Comparison of ENCODE assay signal across 9 cellular contexts in the genomic region with DNA sequence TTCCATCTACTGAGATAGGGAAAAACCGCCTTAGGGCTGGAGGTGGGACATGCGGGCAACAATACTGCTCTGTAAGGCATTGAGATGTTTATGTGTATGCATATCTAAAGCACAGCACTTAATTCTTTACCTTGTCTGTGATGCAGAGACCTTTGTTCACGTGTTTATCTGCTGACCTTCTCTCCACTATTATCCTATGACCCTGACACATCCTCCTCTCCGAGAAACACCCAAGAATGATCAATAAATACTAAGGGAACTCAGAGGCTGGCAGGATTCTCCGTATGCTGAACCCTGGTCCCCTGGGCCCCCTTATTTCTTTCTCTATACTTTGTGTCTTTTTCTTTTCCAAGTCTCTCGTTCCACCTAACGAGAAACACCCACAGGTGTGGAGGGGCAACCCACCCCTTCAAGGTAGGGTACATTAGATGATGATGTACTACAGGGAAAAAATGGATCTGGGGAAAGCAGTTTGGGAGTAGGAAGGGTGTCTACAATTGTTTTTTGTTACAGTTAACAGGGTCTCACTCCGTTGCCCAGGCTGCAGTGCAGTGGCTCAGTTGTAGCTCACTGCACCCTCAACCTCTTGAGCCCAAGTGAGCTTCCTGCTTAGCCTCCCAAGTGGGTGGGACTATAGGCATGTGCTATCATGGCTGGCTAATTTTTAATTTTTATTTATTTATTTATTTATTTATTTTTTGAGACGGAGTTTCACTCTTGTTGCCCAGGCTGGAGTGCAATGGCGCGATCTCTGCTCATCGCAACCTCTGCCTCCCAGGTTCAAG. TPM values are rescaled to one million over a fixed set of nuclear protein-coding genes. Genes with fewer than 3 reads are reported as not detected.
DNase-seq lines count a peak whose midpoint lies in the region; ATAC-seq, FAIRE-seq and TF ChIP-seq lines count a peak whose summit lies in the region.
"Not testable (repeated sequence)": the region's sequence is repeated elsewhere in the genome, so short reads cannot be mapped to it uniquely, and the experiment has no call there.
"Had no signal": no experiment of that assay in that cellular context is flagged by ENCODE, and none has a peak within 500 bp of the region (broad histone marks: within the 10 kb centered on the region; RNA-seq: fewer than 3 reads in every experiment).

No MANE protein-coding gene starts in this region.

- H3K9me2 ChIP-seq in hepatocyte (replicated peaks; ENCODE audit: insufficient read depth) = not testable (repeated sequence)

- H3K9me3 ChIP-seq in HAP-1; Peyer's patch; K562 (replicated peaks; ENCODE audit: control insufficient read depth, insufficient read depth, low read depth, low read length); hepatocyte (ENCODE audit: low read depth); kidney (ENCODE audit: control insufficient read depth in 1 of 2, low read length in 2 of 2): not testable (repeated sequence)

- H3K36me3 Mint-ChIP-seq in mesothelial cell of epicardium = not testable (repeated sequence)

- H3K27ac ChIP-seq in 22Rv1 (peak overlapping the region; percentile 82), Peyer's patch (peak overlapping the region in 3 of 4 donors; percentile 49 to 81 (median 73)), hepatocyte (peak overlapping the region; percentile 97), kidney (ENCODE audit: low read depth in 2 of 2, low read length in 2 of 2) (peak overlapping the region in 1 of 2 donors; percentile 17)
- not testable (repeated sequence) for H3K27ac ChIP-seq in K562 (ENCODE audit: extremely low read depth, low read depth, low read length)

- H3K4me1 Mint-ChIP-seq in mesothelial cell of epicardium = peaks cover 24% of the 10 kb centered on the region

- H3K9me3 Mint-ChIP-seq in mesothelial cell of epicardium = peaks cover 15% of the 10 kb centered on the region

- not testable (repeated sequence) for FAIRE-seq in K562 (lab: Jason Lieb, UNC); kidney (lab: Jason Lieb, UNC)

- H4K20me1 ChIP-seq in K562 (replicated peaks; ENCODE audit: control insufficient read depth, insufficient read depth, low read length); hepatocyte (ENCODE audit: insufficient read depth, poor library complexity, severe bottlenecking): not testable (repeated sequence)

- POLR2A ChIA-PET in K562 (lab: Yijun Ruan, JAX) = interaction anchor here (0.6 kb wide), 1 partner anchor 36 kb away, joined by 4 read pairs; no protein-coding TSS in a partner anchor

- H3K27me3 Mint-ChIP-seq in mesothelial cell of epicardium (ENCODE audit: low read depth) = not testable (repeated sequence)

- H3K9me1 ChIP-seq in K562 (ENCODE audit: control insufficient read depth, insufficient read depth, low read length) = not testable (repeated sequence)

- TF ChIP-seq CTCF in 22Rv1 (IDR thresholded peaks at IDR 0.05); Peyer's patch (IDR thresholded peaks at IDR 0.05); K562 (IDR thresholded peaks at IDR 0.05 in 2 of 3, conservative IDR thresholded peaks at IDR 0.05 in 1 of 3; ENCODE audit: insufficient read depth in 2 of 3, low read depth in 1 of 3, low read length in 3 of 3); hepatocyte (IDR thresholded peaks at IDR 0.05; ENCODE audit: poor library complexity); kidney (IDR thresholded peaks at IDR 0.05; ENCODE audit: borderline replicate concordance, extremely low read depth, insufficient read depth); mesothelial cell of epicardium (IDR thresholded peaks at IDR 0.05; ENCODE audit: unreplicated experiment): not testable (repeated sequence)

- H3K27ac Mint-ChIP-seq in mesothelial cell of epicardium = peak overlapping the region; percentile 87

- H3K4me3 Mint-ChIP-seq in mesothelial cell of epicardium = not testable (repeated sequence)

- in situ Hi-C loops in HAP-1 (cut with MboI; ENCODE audit: low sequenced_read_pairs); K562 (cut with MboI): not testable (repeated sequence)

- not testable (repeated sequence) for TF ChIP-seq POLR2A in Peyer's patch (IDR thresholded peaks at IDR 0.05); K562 (conservative IDR thresholded peaks at IDR 0.05)

- H3K4me1 ChIP-seq in HAP-1 (peaks cover 55% of the 10 kb centered on the region), Peyer's patch (peaks cover 0 to 10% (median 0%) of the 10 kb centered on the region in 4 donors), K562 (replicated peaks in 1 of 2; ENCODE audit: control insufficient read depth in 2 of 2, insufficient read depth in 2 of 2, low read length in 2 of 2) (peaks cover 18 to 21% of the 10 kb centered on the region in 2 experiments; a peak in 4 of 5 replicates), hepatocyte (ENCODE audit: insufficient read depth) (peaks cover 26% of the 10 kb centered on the region)
- H3K4me1 ChIP-seq in kidney (ENCODE audit: control insufficient read depth in 1 of 2, insufficient read depth in 1 of 2, low read depth in 1 of 2, low read length in 2 of 2) = not testable (repeated sequence)

- DNase-seq in HAP-1 (ENCODE audit: low spot score in 2 of 2) (peak; percentile 50), posterior vena cava (ENCODE audit: low spot score) (peak; percentile 15)
- not testable (repeated sequence) for DNase-seq in Peyer's patch; K562 (ENCODE audit: extremely low read depth in 1 of 4, low spot score in 3 of 4); hepatocyte (ENCODE audit: low spot score); kidney; mesothelial cell of epicardium (ENCODE audit: low spot score in 2 of 2, unreplicated experiment in 2 of 2)

- ATAC-seq in K562 = peak; percentile 34; the same call in 1 of the 3 replicates

- not testable (repeated sequence) for H3K27me3 ChIP-seq in HAP-1 (ENCODE audit: low read depth); Peyer's patch; K562 (ENCODE audit: control insufficient read depth in 2 of 2, insufficient read depth in 2 of 2, low read length in 2 of 2); hepatocyte

- not testable (repeated sequence) for TF ChIP-seq EP300 in K562 (IDR thresholded peaks at IDR 0.05; ENCODE audit: low read length)

- not testable (repeated sequence) for BruUV-seq in K562 (replicated peaks; lab: Mats Ljungman, UMichigan)

- H3K4me3 ChIP-seq in HAP-1, Peyer's patch, K562, hepatocyte: not testable (repeated sequence)
- peak overlapping the region; percentile 45 to 59 for H3K4me3 ChIP-seq in kidney (ENCODE audit: low read length in 2 of 2)

- H3K79me2 ChIP-seq in K562 (ENCODE audit: control insufficient read depth, insufficient read depth, low read length); hepatocyte: not testable (repeated sequence)

- not testable (repeated sequence) for H3K36me3 ChIP-seq in HAP-1 (replicated peaks); Peyer's patch; K562 (ENCODE audit: control insufficient read depth, insufficient read depth, low read length); hepatocyte (replicated peaks; ENCODE audit: insufficient read depth, low read depth); kidney (ENCODE audit: control insufficient read depth in 1 of 2, insufficient read depth in 2 of 2, low read length in 2 of 2)

- H3K9ac ChIP-seq in K562 (ENCODE audit: insufficient read depth in 1 of 2, low read depth in 2 of 2, low read length in 2 of 2); kidney (ENCODE audit: low read length in 2 of 2): not testable (repeated sequence)

- intact Hi-C loops in K562 (cut with micrococcal nuclease); kidney (cut with DNase I); posterior vena cava (cut with DNase I): not testable (repeated sequence)

- H3K4me2 ChIP-seq in K562 (ENCODE audit: insufficient read depth, low read length) = not testable (repeated sequence)
- peak overlapping the region; percentile 62 for H3K4me2 ChIP-seq in hepatocyte

- WGBS in K562 (ENCODE audit: insufficient coverage, low coverage, missing lambda C conversion rate) = 49% methylated on average over 7 of the region's 12 CpGs
- 55% methylated on average over 12 of the region's 12 CpGs for WGBS in hepatocyte (ENCODE audit: low lambda C conversion rate, missing lambda C conversion rate)

- not testable (repeated sequence) for TF ChIP-seq RAD21 in K562 (CRISPR knock-in tag; conservative IDR thresholded peaks at IDR 0.05 in 1 of 2, IDR thresholded peaks at IDR 0.05 in 1 of 2)

- CTCF ChIA-PET in K562 (lab: Yijun Ruan, JAX; ENCODE audit: low intra/inter-chr PET ratio) = not testable (repeated sequence)

- peak overlapping the region; percentile 76; the same call in 1 of the 2 replicates for H2AFZ ChIP-seq in K562 (ENCODE audit: low read depth, low read length)
- peak overlapping the region; percentile 24 for H2AFZ ChIP-seq in hepatocyte

RNA-seq across cellular contexts. Expression of a gene that starts 11.7 kb away (rescaled TPM):
- 10 to 100 TPM; 15.7 to 40.6 (median 33.7) TPM for total RNA-seq in Peyer's patch
- 27.5 and 49.0 TPM in 2 replicates for total RNA-seq in K562 (2011; cell fraction: chromatin; rRNA removed; ENCODE audit: low replicate concordance)
- total RNA-seq in K562 (2011; cell fraction: nucleolus; rRNA removed) = 26.7 and 31.0 TPM in 2 replicates
- 35.9 and 47.6 TPM in 2 replicates for total RNA-seq in K562 (2011; cell fraction: nucleoplasm; rRNA removed)
- 9.0 and 13.9 TPM in 2 replicates for total RNA-seq in K562 (2014; rRNA removed)
- 11.9 and 12.2 TPM in 2 replicates for total RNA-seq in K562 (2014; rRNA removed; fragmentation: Illumina TruSeq; extraction: Trizol)
- 12.2 and 12.5 TPM in 2 replicates for total RNA-seq in K562 (2015; rRNA removed; fragmentation: Illumina TruSeq; extraction: Trizol)
- 12.7 and 16.2 TPM in 2 replicates for total RNA-seq in K562 (2021)
- 21.8 and 27.7 TPM in 2 replicates for polyA plus RNA-seq in K562 (2011; rRNA removed)
- 18.8 and 22.8 TPM in 2 replicates for polyA plus RNA-seq in K562 (2011; cell fraction: cytosol; rRNA removed)
- polyA plus RNA-seq in K562 (2011; cell fraction: nucleus; rRNA removed) = 22.5 and 23.8 TPM in 2 replicates
- 8.6 and 12.8 TPM in 2 replicates for polyA plus RNA-seq in K562 (2012)
- 22.8 and 25.2 TPM in 2 replicates for polyA plus RNA-seq in K562 (2014; fragmentation: Illumina TruSeq; extraction: Trizol)
- polyA plus RNA-seq in K562 (2014; fragmentation: Nextera tagmentation; extraction: Ambion mirVana) = 1 to 10 TPM; 4.4 to 7.5 TPM
- polyA plus RNA-seq in K562 (2014; rRNA removed) = 11.2 and 12.8 TPM in 2 replicates
- 22.9 and 29.2 TPM in 2 replicates for polyA minus RNA-seq in K562 (2011; rRNA and poly(A)+ RNA removed)
- 9.1 and 11.3 TPM in 2 replicates for polyA minus RNA-seq in K562 (2011; cell fraction: cytosol; rRNA and poly(A)+ RNA removed)
- polyA minus RNA-seq in K562 (2011; cell fraction: nucleus; rRNA and poly(A)+ RNA removed) = 7.4 and 9.0 TPM in 2 replicates
- total RNA-seq in hepatocyte = 16.9 TPM in 2 replicates
- 18.1 and 19.3 TPM in 2 replicates for polyA plus RNA-seq in hepatocyte
- 28.1 TPM for total RNA-seq in kidney
- polyA plus RNA-seq in kidney (ENCODE audit: insufficient read depth, low read depth, low replicate concordance) = 29.0 TPM
- 15.4 to 18.7 TPM (median 18.4 TPM) in 3 replicates for total RNA-seq in mesothelial cell of epicardium
- total RNA-seq in posterior vena cava = 10 to 100 TPM; 16.1 to 21.2 TPM

RNA-seq across cellular contexts. Expression of a gene that starts 28.8 kb away (rescaled TPM):
- 10 to 100 TPM in 1 of 4 donors, 1 to 10 TPM in 3; 1.5 to 19.0 (median 3.2) TPM for total RNA-seq in Peyer's patch
- 2.6 and 4.3 TPM in 2 replicates for total RNA-seq in K562 (2011; cell fraction: chromatin; rRNA removed; ENCODE audit: low replicate concordance)
- total RNA-seq in K562 (2011; cell fraction: nucleolus; rRNA removed) = 3.5 and 4.1 TPM in 2 replicates
- 3.1 and 4.4 TPM in 2 replicates for total RNA-seq in K562 (2011; cell fraction: nucleoplasm; rRNA removed)
- 0.45 and 0.49 TPM in 2 replicates for total RNA-seq in K562 (2014; rRNA removed)
- 0.38 and 0.40 TPM in 2 replicates for total RNA-seq in K562 (2014; rRNA removed; fragmentation: Illumina TruSeq; extraction: Trizol)
- total RNA-seq in K562 (2015; rRNA removed; fragmentation: Illumina TruSeq; extraction: Trizol) = 0.40 and 0.72 TPM in 2 replicates
- total RNA-seq in K562 (2021) = 1.4 and 1.9 TPM in 2 replicates
- polyA plus RNA-seq in K562 (2011; rRNA removed) = 1.7 and 3.2 TPM in 2 replicates
- polyA plus RNA-seq in K562 (2011; cell fraction: cytosol; rRNA removed) = 2.0 and 2.8 TPM in 2 replicates
- 15.5 and 18.8 TPM in 2 replicates for polyA plus RNA-seq in K562 (2011; cell fraction: nucleus; rRNA removed)
- polyA plus RNA-seq in K562 (2012) = 0.77 and 2.6 TPM in 2 replicates
- polyA plus RNA-seq in K562 (2014; fragmentation: Illumina TruSeq; extraction: Trizol) = 0.79 and 1.1 TPM in 2 replicates
- polyA plus RNA-seq in K562 (2014; fragmentation: Nextera tagmentation; extraction: Ambion mirVana) = under 1 TPM; 0.04 to 0.06 TPM
- 1.0 and 1.5 TPM in 2 replicates for polyA plus RNA-seq in K562 (2014; rRNA removed)
- 0.53 and 0.96 TPM in 2 replicates for polyA minus RNA-seq in K562 (2011; rRNA and poly(A)+ RNA removed)
- polyA minus RNA-seq in K562 (2011; cell fraction: cytosol; rRNA and poly(A)+ RNA removed) = 1.7 and 2.1 TPM in 2 replicates
- 1.3 and 2.0 TPM in 2 replicates for polyA minus RNA-seq in K562 (2011; cell fraction: nucleus; rRNA and poly(A)+ RNA removed)
- total RNA-seq in hepatocyte = 1.4 and 2.1 TPM in 2 replicates
- polyA plus RNA-seq in hepatocyte = 1.3 and 2.6 TPM in 2 replicates
- total RNA-seq in kidney = 45.9 TPM
- 16.4 TPM for polyA plus RNA-seq in kidney (ENCODE audit: insufficient read depth, low read depth, low replicate concordance)
- total RNA-seq in mesothelial cell of epicardium = 18.7 to 21.0 TPM (median 19.8 TPM) in 3 replicates
- total RNA-seq in posterior vena cava = 1 to 10 TPM; 5.8 to 8.0 TPM

RNA-seq across cellular contexts. Expression of a gene that starts 30.6 kb away (rescaled TPM):
- total RNA-seq in Peyer's patch (10 to 100 TPM; 39.9 to 52.8 (median 43.6) TPM), K562 (2014; rRNA removed) (88.4 and 88.8 TPM in 2 replicates), K562 (2014; rRNA removed; fragmentation: Illumina TruSeq; extraction: Trizol) (44.2 and 50.3 TPM in 2 replicates), K562 (2015; rRNA removed; fragmentation: Illumina TruSeq; extraction: Trizol) (61.5 and 63.0 TPM in 2 replicates), K562 (2021) (69.8 and 71.0 TPM in 2 replicates), hepatocyte (60.7 and 81.4 TPM in 2 replicates), kidney (65.6 TPM), mesothelial cell of epicardium (73.4 to 74.8 TPM (median 74.6 TPM) in 3 replicates), posterior vena cava (10 to 100 TPM; 31.8 to 34.6 TPM)
- 31.8 and 57.2 TPM in 2 replicates for total RNA-seq in K562 (2011; cell fraction: chromatin; rRNA removed; ENCODE audit: low replicate concordance)
- total RNA-seq in K562 (2011; cell fraction: nucleolus; rRNA removed) = 34.9 and 36.7 TPM in 2 replicates
- total RNA-seq in K562 (2011; cell fraction: nucleoplasm; rRNA removed) = 40.1 and 51.5 TPM in 2 replicates
- polyA plus RNA-seq in K562 (2011; rRNA removed) (74.1 and 79.0 TPM in 2 replicates), K562 (2014; fragmentation: Illumina TruSeq; extraction: Trizol) (80.5 and 82.2 TPM in 2 replicates), K562 (2014; fragmentation: Nextera tagmentation; extraction: Ambion mirVana) (10 to 100 TPM in 1 of 2 experiments, 1 to 10 TPM in 1; 9.4 to 18.9 TPM), K562 (2014; rRNA removed) (89.5 and 92.9 TPM in 2 replicates), hepatocyte (77.1 and 96.9 TPM in 2 replicates), kidney (ENCODE audit: insufficient read depth, low read depth, low replicate concordance) (110 TPM)
- polyA plus RNA-seq in K562 (2011; cell fraction: cytosol; rRNA removed) = 146 and 169 TPM in 2 replicates
- 53.6 and 54.3 TPM in 2 replicates for polyA plus RNA-seq in K562 (2011; cell fraction: nucleus; rRNA removed)
- polyA plus RNA-seq in K562 (2012) = 52.9 and 60.4 TPM in 2 replicates
- polyA minus RNA-seq in K562 (2011; rRNA and poly(A)+ RNA removed) = 28.4 and 28.8 TPM in 2 replicates
- polyA minus RNA-seq in K562 (2011; cell fraction: cytosol; rRNA and poly(A)+ RNA removed) = 22.6 and 27.6 TPM in 2 replicates
- 7.7 and 9.9 TPM in 2 replicates for polyA minus RNA-seq in K562 (2011; cell fraction: nucleus; rRNA and poly(A)+ RNA removed)

RNA-seq across cellular contexts. Expression of a gene that starts 59.8 kb away (rescaled TPM):
- total RNA-seq in Peyer's patch = 1 to 10 TPM in 2 of 4 donors, not detected in 2; 1.1 to 2.1 TPM
- total RNA-seq in K562 (2011; cell fraction: chromatin; rRNA removed; ENCODE audit: low replicate concordance) = 3.2 and 9.2 TPM in 2 replicates
- total RNA-seq in K562 (2011; cell fraction: nucleolus; rRNA removed) = 5.9 and 10.2 TPM in 2 replicates
- 3.1 and 9.2 TPM in 2 replicates for total RNA-seq in K562 (2011; cell fraction: nucleoplasm; rRNA removed)
- total RNA-seq in K562 (2014; rRNA removed) = 0.23 and 0.82 TPM in 2 replicates
- 0.15 TPM in 1 of 2 replicates, not detected in the other for total RNA-seq in K562 (2014; rRNA removed; fragmentation: Illumina TruSeq; extraction: Trizol)
- total RNA-seq in K562 (2015; rRNA removed; fragmentation: Illumina TruSeq; extraction: Trizol) = 0.33 and 0.49 TPM in 2 replicates
- 0.22 and 1.2 TPM in 2 replicates for total RNA-seq in K562 (2021)
- polyA plus RNA-seq in K562 (2011; rRNA removed) = 0.54 and 0.92 TPM in 2 replicates
- 0.63 and 1.2 TPM in 2 replicates for polyA plus RNA-seq in K562 (2011; cell fraction: cytosol; rRNA removed)
- polyA plus RNA-seq in K562 (2011; cell fraction: nucleus; rRNA removed) = 4.3 and 7.0 TPM in 2 replicates
- polyA plus RNA-seq in K562 (2012) = 0.51 and 0.96 TPM in 2 replicates
- polyA plus RNA-seq in K562 (2014; fragmentation: Illumina TruSeq; extraction: Trizol) = not detected in 2 replicates
- polyA plus RNA-seq in K562 (2014; fragmentation: Nextera tagmentation; extraction: Ambion mirVana) = not detected
- 1.4 and 1.6 TPM in 2 replicates for polyA plus RNA-seq in K562 (2014; rRNA removed)
- polyA minus RNA-seq in K562 (2011; rRNA and poly(A)+ RNA removed) = not detected in 2 replicates
- polyA minus RNA-seq in K562 (2011; cell fraction: cytosol; rRNA and poly(A)+ RNA removed) = not detected in 2 replicates
- 1.2 and 1.4 TPM in 2 replicates for polyA minus RNA-seq in K562 (2011; cell fraction: nucleus; rRNA and poly(A)+ RNA removed)
- total RNA-seq in hepatocyte = 0.17 and 0.60 TPM in 2 replicates
- 0.64 and 3.3 TPM in 2 replicates for polyA plus RNA-seq in hepatocyte
- 1.8 TPM for total RNA-seq in kidney
- 1.7 TPM for polyA plus RNA-seq in kidney (ENCODE audit: insufficient read depth, low read depth, low replicate concordance)
- total RNA-seq in mesothelial cell of epicardium = 5.8 to 7.3 TPM (median 6.8 TPM) in 3 replicates
- total RNA-seq in posterior vena cava = under 1 TPM in 1 of 2 donors, not detected in 1; 0.71 TPM
- total RNA-seq: IMR-90 had no signal
